Comparison of ENCODE assay signal across 8 cellular contexts in the genomic region with DNA sequence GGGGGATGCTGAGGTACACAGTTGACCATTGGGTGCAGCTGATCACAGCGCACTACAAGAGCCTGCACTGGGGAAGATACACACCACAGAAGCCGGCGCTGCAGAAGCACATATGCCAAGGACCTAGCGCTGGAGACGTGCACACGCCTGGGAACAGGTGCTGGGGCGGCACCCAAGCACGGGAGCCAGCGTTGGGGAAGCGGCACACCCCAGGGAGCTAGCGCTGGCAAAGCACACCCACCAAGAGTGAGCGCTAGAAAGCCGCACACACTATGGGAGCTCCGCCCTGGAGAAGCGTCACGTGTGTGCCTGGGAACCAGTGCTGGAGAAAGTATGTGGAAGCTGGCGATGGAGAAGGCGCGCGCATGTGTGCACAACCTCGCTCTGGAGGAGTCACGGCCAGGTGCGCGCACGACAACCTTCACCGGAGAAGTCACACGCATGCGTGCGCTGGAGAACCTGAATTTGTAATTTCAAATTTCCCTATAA. TPM values are rescaled to one million over a fixed set of nuclear protein-coding genes. Genes with fewer than 3 reads are reported as not detected.
DNase-seq lines count a peak whose midpoint lies in the region; ATAC-seq and TF ChIP-seq lines count a peak whose summit lies in the region.

No MANE protein-coding gene starts in this region.

- no peaks in the 10 kb centered on the region for H3K9me3 ChIP-seq in T-helper 17 cell (ENCODE audit: control insufficient read depth, low read length, poor library complexity, severe bottlenecking)

- no peak for ATAC-seq in T-helper 17 cell
- ATAC-seq in foreskin keratinocyte = peak; percentile 79
- no peak for ATAC-seq in stimulated activated effector memory CD8-positive, alpha-beta T cell treated with anti-CD3 and anti-CD28 coated beads, Interleukin-12 subunit alpha, Interleukin-12 subunit beta, amount 100 ng/mL, for 72 hours
- ATAC-seq in HG03520 (IDR thresholded peaks at IDR 0.05; ENCODE audit: unreplicated experiment) = no peak

- no peaks in the 10 kb centered on the region for H3K9me3 Mint-ChIP-seq in stimulated activated effector memory CD8-positive, alpha-beta T cell treated with anti-CD3 and anti-CD28 coated beads, Interleukin-12 subunit alpha, Interleukin-12 subunit beta, amount 100 ng/mL, for 72 hours

- H3K4me1 ChIP-seq in foreskin keratinocyte = peaks cover 7% of the 10 kb centered on the region

- TF ChIP-seq CTCF in foreskin keratinocyte (conservative IDR thresholded peaks at IDR 0.05) = no peak

- DNase-seq in DMS 273 treated with DMSO at 0.1 percent for 48 hours (lab: John Stamatoyannopoulos, UW) (peak; percentile 82), NCI-H1048 (lab: John Stamatoyannopoulos, UW) (peak; percentile 85), T-helper 17 cell (no peak), foreskin keratinocyte (peak; percentile 54 to 80), nucleus accumbens (lab: John Stamatoyannopoulos, UW) (peak in 46 of 56 donors; percentile 3 to 85 (median 55)), HuH-7 (ENCODE audit: low spot score) (no peak)
- DNase-seq in stimulated activated effector memory CD8-positive, alpha-beta T cell treated with anti-CD3 and anti-CD28 coated beads, Interleukin-12 subunit alpha, Interleukin-12 subunit beta, amount 100 ng/mL, for 72 hours (ENCODE audit: low spot score in 2 of 2) = no peak

- no peaks in the 10 kb centered on the region for H3K27me3 ChIP-seq in foreskin keratinocyte

- peaks cover 14% of the 10 kb centered on the region for H3K4me1 Mint-ChIP-seq in T-helper 17 cell
- peaks cover 10% of the 10 kb centered on the region for H3K4me1 Mint-ChIP-seq in stimulated activated effector memory CD8-positive, alpha-beta T cell treated with anti-CD3 and anti-CD28 coated beads, Interleukin-12 subunit alpha, Interleukin-12 subunit beta, amount 100 ng/mL, for 72 hours

- no peaks in the 10 kb centered on the region for H3K27me3 Mint-ChIP-seq in T-helper 17 cell

- peak overlapping the region; percentile 58 for H3K4me3 Mint-ChIP-seq in T-helper 17 cell
- H3K4me3 Mint-ChIP-seq in stimulated activated effector memory CD8-positive, alpha-beta T cell treated with anti-CD3 and anti-CD28 coated beads, Interleukin-12 subunit alpha, Interleukin-12 subunit beta, amount 100 ng/mL, for 72 hours = no peak overlapping the region

- H3K36me3 Mint-ChIP-seq in T-helper 17 cell (ENCODE audit: low read depth) = peaks cover 4% of the 10 kb centered on the region
- peaks cover 7% of the 10 kb centered on the region for H3K36me3 Mint-ChIP-seq in stimulated activated effector memory CD8-positive, alpha-beta T cell treated with anti-CD3 and anti-CD28 coated beads, Interleukin-12 subunit alpha, Interleukin-12 subunit beta, amount 100 ng/mL, for 72 hours

- H3K27ac ChIP-seq in foreskin keratinocyte = no peak overlapping the region

- no peak overlapping the region for H3K27ac Mint-ChIP-seq in T-helper 17 cell
- H3K27ac Mint-ChIP-seq in stimulated activated effector memory CD8-positive, alpha-beta T cell treated with anti-CD3 and anti-CD28 coated beads, Interleukin-12 subunit alpha, Interleukin-12 subunit beta, amount 100 ng/mL, for 72 hours = no peak overlapping the region

RNA-seq across cellular contexts. Expression of gene FANCC, which starts 4.5 kb away (rescaled TPM):
- total RNA-seq in T-helper 17 cell = 1 to 10 TPM; 3.7 to 3.9 TPM
- 11.3 and 11.5 TPM in 2 replicates for total RNA-seq in foreskin keratinocyte
- polyA plus RNA-seq in foreskin keratinocyte = 6.2 and 7.3 TPM in 2 replicates

Comparison
In these comparisons a context has a peak if more than half of its experiments do, and no peak if none do; other contexts are left out.
1. DNase-seq: peak in DMS 273 treated with DMSO at 0.1 percent for 48 hours (single experiment), NCI-H1048 (single experiment), foreskin keratinocyte (2 of 2) and nucleus accumbens (46 of 56); none in T-helper 17 cell (0 of 3), stimulated activated effector memory CD8-positive, alpha-beta T cell treated with anti-CD3 and anti-CD28 coated beads, Interleukin-12 subunit alpha, Interleukin-12 subunit beta, amount 100 ng/mL, for 72 hours (0 of 2) and HuH-7 (single experiment).